ENCODE assay signal across 1 cellular context in the genomic region with DNA sequence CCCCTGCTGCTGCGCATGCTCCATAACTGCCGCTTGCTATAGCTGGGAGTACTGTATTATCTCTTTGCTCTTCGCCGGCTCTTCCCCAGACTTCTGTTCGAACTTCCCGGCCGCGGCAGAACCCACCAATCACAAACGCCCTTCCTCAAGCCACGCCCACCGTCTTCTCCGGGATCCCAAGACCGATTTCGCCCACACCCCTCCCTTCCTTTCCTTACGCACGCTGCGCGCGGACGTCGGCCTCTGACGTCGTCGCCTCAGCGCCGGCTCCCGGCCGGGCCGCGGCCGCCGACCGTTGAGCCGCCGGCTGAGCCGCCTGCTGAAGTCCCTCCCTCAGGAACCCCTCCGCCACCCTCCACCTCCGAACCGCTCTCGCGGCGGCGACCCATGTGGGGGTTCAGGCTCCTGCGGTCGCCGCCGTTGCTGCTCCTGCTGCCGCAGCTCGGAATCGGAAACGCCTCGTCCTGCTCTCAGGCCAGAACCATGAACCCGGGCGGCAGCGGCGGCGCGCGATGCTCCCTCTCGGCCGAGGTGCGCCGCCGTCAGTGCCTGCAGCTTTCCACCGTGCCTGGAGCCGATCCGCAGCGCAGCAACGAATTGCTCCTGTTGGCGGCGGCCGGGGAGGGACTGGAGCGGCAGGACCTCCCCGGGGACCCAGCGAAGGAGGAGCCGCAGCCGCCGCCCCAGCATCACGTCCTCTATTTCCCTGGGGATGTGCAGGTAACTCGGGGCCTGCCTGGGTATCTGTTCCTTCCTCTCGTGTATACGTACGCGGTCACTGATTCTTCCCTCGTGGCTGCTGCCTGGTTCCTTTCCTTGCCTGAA.
TF ChIP-seq lines count a peak whose summit lies in the region.

A gene with protein sequence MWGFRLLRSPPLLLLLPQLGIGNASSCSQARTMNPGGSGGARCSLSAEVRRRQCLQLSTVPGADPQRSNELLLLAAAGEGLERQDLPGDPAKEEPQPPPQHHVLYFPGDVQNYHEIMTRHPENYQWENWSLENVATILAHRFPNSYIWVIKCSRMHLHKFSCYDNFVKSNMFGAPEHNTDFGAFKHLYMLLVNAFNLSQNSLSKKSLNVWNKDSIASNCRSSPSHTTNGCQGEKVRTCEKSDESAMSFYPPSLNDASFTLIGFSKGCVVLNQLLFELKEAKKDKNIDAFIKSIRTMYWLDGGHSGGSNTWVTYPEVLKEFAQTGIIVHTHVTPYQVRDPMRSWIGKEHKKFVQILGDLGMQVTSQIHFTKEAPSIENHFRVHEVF (plus strand): TSS at position 242 of the 825 bp plus-strand sequence. CDS start 146 bp downstream, at position 388.

TF ChIP-seq in GM12878, 131 proteins besides CTCF, POLR2A, EP300 and RAD21 (continued from another document):
- TF ChIP-seq USF1 (IDR thresholded peaks at IDR 0.05; ENCODE audit: borderline replicate concordance, extremely low read length, insufficient read depth, low read depth, low read length) (no peak), RFX5 (IDR thresholded peaks at IDR 0.05; ENCODE audit: low read depth, low read length) (no peak), HDAC2 (IDR thresholded peaks at IDR 0.05) (no peak), TARDBP (IDR thresholded peaks at IDR 0.05; ENCODE audit: borderline replicate concordance) (peak; percentile 42; the same call in 1 of the 2 replicates), KLF5 (IDR thresholded peaks at IDR 0.05; ENCODE audit: partially characterized antibody) (no peak), EGR1 (IDR thresholded peaks at IDR 0.05; ENCODE audit: borderline replicate concordance in 1 of 2, low read depth in 2 of 2, low read length in 2 of 2) (peak; percentile 39 to 91; a peak in 2 of 3 replicates), CBFB (IDR thresholded peaks at IDR 0.05; ENCODE audit: low read depth) (peak; percentile 41; the same call in 1 of the 2 replicates), STAT1 (conservative IDR thresholded peaks at IDR 0.05) (no peak), RBBP5 (conservative IDR thresholded peaks at IDR 0.05) (no peak), NFYA (IDR thresholded peaks at IDR 0.05; ENCODE audit: borderline replicate concordance, low read depth, low read length) (no peak), PML (IDR thresholded peaks at IDR 0.05; ENCODE audit: low read length) (0 out of 2 replicates have a peak, but pooled peaks have one; percentile 63), CHD2 (IDR thresholded peaks at IDR 0.05; ENCODE audit: borderline replicate concordance, low read depth, low read length) (peak; percentile 57), ZNF24 (IDR thresholded peaks at IDR 0.05) (no peak), IKZF1 (conservative IDR thresholded peaks at IDR 0.05) (peak; percentile 94), CREB1 (IDR thresholded peaks at IDR 0.05; ENCODE audit: low read depth) (peak; percentile 94), RB1 (IDR thresholded peaks at IDR 0.05; ENCODE audit: borderline replicate concordance) (peak; percentile 80), CREM (IDR thresholded peaks at IDR 0.05; ENCODE audit: low read depth) (peak; percentile 92), BHLHE40 (IDR thresholded peaks at IDR 0.05; ENCODE audit: borderline replicate concordance in 1 of 2, low read depth in 2 of 2, low read length in 1 of 2) (peak; percentile 17 to 50; a peak in 2 of 4 replicates)
- TF ChIP-seq, protein P1, sequence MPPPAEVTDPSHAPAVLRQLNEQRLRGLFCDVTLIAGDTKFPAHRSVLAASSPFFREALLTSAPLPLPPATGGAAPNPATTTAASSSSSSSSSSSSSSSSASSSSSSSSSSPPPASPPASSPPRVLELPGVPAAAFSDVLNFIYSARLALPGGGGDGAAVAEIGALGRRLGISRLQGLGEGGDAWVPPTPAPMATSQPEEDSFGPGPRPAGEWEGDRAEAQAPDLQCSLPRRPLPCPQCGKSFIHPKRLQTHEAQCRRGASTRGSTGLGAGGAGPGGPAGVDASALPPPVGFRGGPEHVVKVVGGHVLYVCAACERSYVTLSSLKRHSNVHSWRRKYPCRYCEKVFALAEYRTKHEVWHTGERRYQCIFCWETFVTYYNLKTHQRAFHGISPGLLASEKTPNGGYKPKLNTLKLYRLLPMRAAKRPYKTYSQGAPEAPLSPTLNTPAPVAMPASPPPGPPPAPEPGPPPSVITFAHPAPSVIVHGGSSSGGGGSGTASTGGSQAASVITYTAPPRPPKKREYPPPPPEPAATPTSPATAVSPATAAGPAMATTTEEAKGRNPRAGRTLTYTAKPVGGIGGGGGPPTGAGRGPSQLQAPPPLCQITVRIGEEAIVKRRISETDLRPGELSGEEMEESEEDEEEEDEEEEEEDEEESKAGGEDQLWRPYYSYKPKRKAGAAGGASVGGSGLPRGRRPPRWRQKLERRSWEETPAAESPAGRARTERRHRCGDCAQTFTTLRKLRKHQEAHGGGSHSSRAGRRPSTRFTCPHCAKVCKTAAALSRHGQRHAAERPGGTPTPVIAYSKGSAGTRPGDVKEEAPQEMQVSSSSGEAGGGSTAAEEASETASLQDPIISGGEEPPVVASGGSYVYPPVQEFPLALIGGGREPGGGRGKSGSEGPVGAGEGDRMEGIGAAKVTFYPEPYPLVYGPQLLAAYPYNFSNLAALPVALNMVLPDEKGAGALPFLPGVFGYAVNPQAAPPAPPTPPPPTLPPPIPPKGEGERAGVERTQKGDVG (CRISPR knock-in tag; IDR thresholded peaks at IDR 0.05) = no peak
TF ChIP-seq in GM12878: peak in this region for 46.
